In the genomic region with DNA sequence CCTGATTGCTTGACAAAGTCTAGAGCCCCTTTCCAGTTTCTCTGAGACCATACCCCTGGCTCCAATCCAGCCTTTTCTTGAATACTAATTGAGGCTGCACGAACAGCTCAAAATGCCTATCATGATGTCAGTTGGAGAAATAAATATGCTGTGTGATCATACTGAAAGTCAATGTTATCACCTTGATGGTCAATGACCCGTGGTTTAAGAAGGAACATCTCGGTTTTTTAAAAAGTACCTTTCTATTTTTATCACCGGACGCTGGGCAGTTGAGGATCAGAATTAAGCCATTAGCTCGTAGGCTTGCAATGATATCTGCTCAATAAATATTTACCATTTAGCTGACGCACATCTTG, we compare ENCODE assay signal across 8 cellular contexts. TPM values are rescaled to one million over a fixed set of nuclear protein-coding genes. Genes with fewer than 3 reads are reported as not detected.
DNase-seq lines count a peak whose midpoint lies in the region; ATAC-seq and TF ChIP-seq lines count a peak whose summit lies in the region.

No MANE protein-coding gene starts in this region.

- peak overlapping the region; percentile 75 for H3K9ac ChIP-seq in HCT116 (ENCODE audit: low read length)

- H3K27ac Mint-ChIP-seq in CD4-positive, alpha-beta memory T cell = peak overlapping the region; percentile 95 to 98 (median 97)
- peak overlapping the region; percentile 97 for H3K27ac Mint-ChIP-seq in activated naive CD8-positive, alpha-beta T cell treated with anti-CD3 and anti-CD28 coated beads, Interleukin-2, amount 10 ng/mL, durations not matched to agents 7 days and 5 days
- H3K27ac Mint-ChIP-seq in memory B cell = peak overlapping the region; percentile 98

- no peaks in the 10 kb centered on the region for H3K9me2 ChIP-seq in HCT116 (ENCODE audit: insufficient read depth)

- peak overlapping the region; percentile 84 for H3K27ac ChIP-seq in CD4-positive, alpha-beta memory T cell (ENCODE audit: low read depth, low read length)
- peak overlapping the region; percentile 93 for H3K27ac ChIP-seq in HCT116 (ENCODE audit: low read depth, low read length)

- no peaks in the 10 kb centered on the region for H3K9me3 ChIP-seq in CD4-positive, alpha-beta memory T cell (ENCODE audit: control insufficient read depth in 1 of 2, low read length in 2 of 2)
- no peaks in the 10 kb centered on the region for H3K9me3 ChIP-seq in HCT116 (ENCODE audit: control insufficient read depth in 1 of 2, insufficient read depth in 1 of 2, low read depth in 1 of 2, low read length in 2 of 2)

- TF ChIP-seq CTCF in HCT116 (IDR thresholded peaks at IDR 0.05 in 2 of 3, conservative IDR thresholded peaks at IDR 0.05 in 1 of 3; ENCODE audit: borderline replicate concordance in 1 of 3, insufficient read depth in 1 of 3, low read depth in 2 of 3, low read length in 2 of 3) = no peak

- ATAC-seq in HCT116 (no peak), memory B cell (ENCODE audit: low read depth) (no peak), HG03175 (IDR thresholded peaks at IDR 0.05; ENCODE audit: unreplicated experiment) (no peak), GM19395 (IDR thresholded peaks at IDR 0.05; ENCODE audit: unreplicated experiment) (no peak)
- no peak for ATAC-seq in activated naive CD8-positive, alpha-beta T cell treated with anti-CD3 and anti-CD28 coated beads, Interleukin-2, amount 10 ng/mL, durations not matched to agents 7 days and 5 days (ENCODE audit: low read depth)

- intact Hi-C loops in CD4-positive, alpha-beta memory T cell (cut with micrococcal nuclease) = loop anchor here (5.0 to 10.0 kb wide), 3 partner anchors 180 to 1122 kb away; a partner anchor contains a TSS
- intact Hi-C loops in HCT116 (cut with micrococcal nuclease) = no loop called here

- peaks cover 0 to 13% of the 10 kb centered on the region in 2 donors for H3K36me3 Mint-ChIP-seq in CD4-positive, alpha-beta memory T cell
- H3K36me3 Mint-ChIP-seq in activated naive CD8-positive, alpha-beta T cell treated with anti-CD3 and anti-CD28 coated beads, Interleukin-2, amount 10 ng/mL, durations not matched to agents 7 days and 5 days = no peaks in the 10 kb centered on the region
- no peaks in the 10 kb centered on the region for H3K36me3 Mint-ChIP-seq in memory B cell

- H3K36me3 ChIP-seq in CD4-positive, alpha-beta memory T cell (ENCODE audit: insufficient read depth, low read length) = no peaks in the 10 kb centered on the region
- no peaks in the 10 kb centered on the region for H3K36me3 ChIP-seq in HCT116 (ENCODE audit: control insufficient read depth in 1 of 2, insufficient read depth in 2 of 2, low read length in 2 of 2)

- H3K27me3 Mint-ChIP-seq in CD4-positive, alpha-beta memory T cell = no peaks in the 10 kb centered on the region
- H3K27me3 Mint-ChIP-seq in activated naive CD8-positive, alpha-beta T cell treated with anti-CD3 and anti-CD28 coated beads, Interleukin-2, amount 10 ng/mL, durations not matched to agents 7 days and 5 days = no peaks in the 10 kb centered on the region
- H3K27me3 Mint-ChIP-seq in memory B cell = no peaks in the 10 kb centered on the region

- H3K9me3 Mint-ChIP-seq in CD4-positive, alpha-beta memory T cell = peaks cover 0 to 2% (median 0%) of the 10 kb centered on the region in 8 donors
- no peaks in the 10 kb centered on the region for H3K9me3 Mint-ChIP-seq in activated naive CD8-positive, alpha-beta T cell treated with anti-CD3 and anti-CD28 coated beads, Interleukin-2, amount 10 ng/mL, durations not matched to agents 7 days and 5 days
- H3K9me3 Mint-ChIP-seq in memory B cell = no peaks in the 10 kb centered on the region

- peak overlapping the region; percentile 80 for H3K4me2 ChIP-seq in HCT116 (ENCODE audit: low read length)

- H3K27me3 ChIP-seq in CD4-positive, alpha-beta memory T cell (ENCODE audit: insufficient read depth, low read length) = no peaks in the 10 kb centered on the region
- no peaks in the 10 kb centered on the region for H3K27me3 ChIP-seq in HCT116 (ENCODE audit: insufficient read depth, low read length)

- H3K4me3 ChIP-seq in CD4-positive, alpha-beta memory T cell (ENCODE audit: low read length in 2 of 2) = peak overlapping the region in 1 of 2 donors; percentile 85
- peak overlapping the region; percentile 52 to 72 for H3K4me3 ChIP-seq in HCT116 (replicated peaks in 1 of 2; ENCODE audit: low read depth in 1 of 2, low read length in 2 of 2)

- no peaks in the 10 kb centered on the region for H4K20me1 ChIP-seq in HCT116 (ENCODE audit: insufficient read depth)

- CTCF ChIA-PET in CD4-positive, alpha-beta memory T cell (lab: Charles Lee; ENCODE audit: partially characterized antibody) = interaction anchor here (1.1 kb wide), 1 partner anchor 10 kb away, joined by 3 read pairs; no protein-coding TSS in a partner anchor
- CTCF ChIA-PET in HCT116 (lab: Charles Lee) = no interaction called here

- peaks cover 35% of the 10 kb centered on the region for H3K79me2 ChIP-seq in HCT116 (ENCODE audit: insufficient read depth, low read length)

- no peak for TF ChIP-seq POLR2A in HCT116 (IDR thresholded peaks at IDR 0.05; ENCODE audit: borderline replicate concordance, extremely low read depth, insufficient read depth, insufficient read length)

- RAD21 ChIA-PET in HCT116 (lab: Charles Lee; ENCODE audit: low non-redundant PET in 1 of 2, low total read pairs in 2 of 2, uncharacterized antibody in 2 of 2, unreplicated experiment in 2 of 2) = no interaction called here

- H3K4me1 ChIP-seq in CD4-positive, alpha-beta memory T cell (ENCODE audit: insufficient read depth, low read length) = peaks cover 32% of the 10 kb centered on the region
- H3K4me1 ChIP-seq in HCT116 (ENCODE audit: control insufficient read depth in 1 of 2, insufficient read depth in 2 of 2, low read length in 2 of 2) = peaks cover 5 to 27% of the 10 kb centered on the region in 2 experiments; a peak in 3 of 4 replicates

- no TSS peak for BruUV-seq in HCT116 (replicated peaks; lab: Mats Ljungman, UMichigan)

- TF ChIP-seq RAD21 in HCT116 (IDR thresholded peaks at IDR 0.05; ENCODE audit: low read depth) = no peak

- peaks cover 15 to 45% (median 22%) of the 10 kb centered on the region in 4 donors for H3K4me1 Mint-ChIP-seq in CD4-positive, alpha-beta memory T cell
- peaks cover 20% of the 10 kb centered on the region for H3K4me1 Mint-ChIP-seq in activated naive CD8-positive, alpha-beta T cell treated with anti-CD3 and anti-CD28 coated beads, Interleukin-2, amount 10 ng/mL, durations not matched to agents 7 days and 5 days
- H3K4me1 Mint-ChIP-seq in memory B cell = peaks cover 22% of the 10 kb centered on the region

- no peak overlapping the region for H2AFZ ChIP-seq in HCT116 (ENCODE audit: low read depth, low read length, poor library complexity, severe bottlenecking)

- DNase-seq in CD4-positive, alpha-beta memory T cell = no peak
- DNase-seq in HCT116 (ENCODE audit: low read depth, low spot score) (no peak), memory B cell (ENCODE audit: low spot score in 2 of 2) (no peak), NCI-H526 (lab: John Stamatoyannopoulos, UW) (no peak)
- no peak for DNase-seq in activated naive CD8-positive, alpha-beta T cell treated with anti-CD3 and anti-CD28 coated beads, Interleukin-2, amount 10 ng/mL, durations not matched to agents 7 days and 5 days
- no peak for DNase-seq in effector CD8-positive, alpha-beta T cell (lab: John Stamatoyannopoulos, UW)

- POLR2A ChIA-PET in CD4-positive, alpha-beta memory T cell (lab: Charles Lee; ENCODE audit: partially characterized antibody) = no interaction called here
- POLR2A ChIA-PET in HCT116 (lab: Charles Lee) = no interaction called here
- POLR2A ChIA-PET in activated naive CD8-positive, alpha-beta T cell treated with anti-CD3 and anti-CD28 coated beads, Interleukin-2, amount 10 ng/mL, durations not matched to agents 7 days and 5 days (lab: Charles Lee) = no interaction called here

- peak overlapping the region; percentile 97 to 100 (median 99) for H3K4me3 Mint-ChIP-seq in CD4-positive, alpha-beta memory T cell
- peak overlapping the region; percentile 98 for H3K4me3 Mint-ChIP-seq in activated naive CD8-positive, alpha-beta T cell treated with anti-CD3 and anti-CD28 coated beads, Interleukin-2, amount 10 ng/mL, durations not matched to agents 7 days and 5 days
- peak overlapping the region; percentile 100 for H3K4me3 Mint-ChIP-seq in memory B cell

TF ChIP-seq in HCT116, 20 proteins besides CTCF, POLR2A, EP300 and RAD21:
- TF ChIP-seq EZH2 (IDR thresholded peaks at IDR 0.05) (no peak), ZNF274 (IDR thresholded peaks at IDR 0.05; ENCODE audit: low read depth, low read length) (no peak), SIN3A (IDR thresholded peaks at IDR 0.05; ENCODE audit: low read depth) (no peak), TCF7L2 (IDR thresholded peaks at IDR 0.05; ENCODE audit: borderline replicate concordance, extremely low read depth, insufficient read depth, insufficient read length) (no peak), EGR1 (IDR thresholded peaks at IDR 0.05; ENCODE audit: low read depth) (no peak), FOSL1 (IDR thresholded peaks at IDR 0.05; ENCODE audit: low read depth) (no peak), YY1 (IDR thresholded peaks at IDR 0.05; ENCODE audit: extremely low read depth, insufficient replicate concordance, low read depth, low read length) (no peak), POLR2AphosphoS5 (IDR thresholded peaks at IDR 0.05; ENCODE audit: low read depth, low read length) (no peak)
- TF ChIP-seq, protein P1, sequence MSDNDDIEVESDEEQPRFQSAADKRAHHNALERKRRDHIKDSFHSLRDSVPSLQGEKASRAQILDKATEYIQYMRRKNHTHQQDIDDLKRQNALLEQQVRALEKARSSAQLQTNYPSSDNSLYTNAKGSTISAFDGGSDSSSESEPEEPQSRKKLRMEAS (IDR thresholded peaks at IDR 0.05) = no peak
- TF ChIP-seq, protein P2, sequence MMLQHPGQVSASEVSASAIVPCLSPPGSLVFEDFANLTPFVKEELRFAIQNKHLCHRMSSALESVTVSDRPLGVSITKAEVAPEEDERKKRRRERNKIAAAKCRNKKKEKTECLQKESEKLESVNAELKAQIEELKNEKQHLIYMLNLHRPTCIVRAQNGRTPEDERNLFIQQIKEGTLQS (IDR thresholded peaks at IDR 0.05) = no peak
TF ChIP-seq in HCT116: peak in this region for 0.

RNA-seq across cellular contexts. Expression of a gene that starts 0.9 kb away (rescaled TPM):
- total RNA-seq in CD4-positive, alpha-beta memory T cell = 10 to 100 TPM; 20.5 to 24.1 TPM
- 10 to 100 TPM in 1 of 2 donors, 1 to 10 TPM in 1; 7.6 to 10.4 TPM for polyA plus RNA-seq in CD4-positive, alpha-beta memory T cell
- 12.2 TPM for total RNA-seq in HCT116 (2021; ENCODE audit: unreplicated experiment)
- 3.6 and 5.4 TPM in 2 replicates for polyA plus RNA-seq in HCT116 (2012)
- 10 to 100 TPM; 22.7 to 23.1 TPM for total RNA-seq in activated naive CD8-positive, alpha-beta T cell treated with anti-CD3 and anti-CD28 coated beads, Interleukin-2, amount 10 ng/mL, durations not matched to agents 7 days and 5 days
